Comparison of ENCODE assay signal across 3 cellular contexts in genomic region chr2:176645494-176645893, GRCh38.
TF ChIP-seq lines count a peak whose summit lies in the region.

No MANE protein-coding gene starts in this region.

TF ChIP-seq in HepG2, 621 proteins besides CTCF, POLR2A, EP300 and RAD21:
- TF ChIP-seq IKZF5 (CRISPR knock-in tag; IDR thresholded peaks at IDR 0.05) (no peak), ZNF547 (CRISPR knock-in tag; IDR thresholded peaks at IDR 0.05) (no peak), ZNF629 (CRISPR knock-in tag; conservative IDR thresholded peaks at IDR 0.05) (peak; percentile 62; the same call in 1 of the 2 replicates), BCL6 (CRISPR knock-in tag; IDR thresholded peaks at IDR 0.05) (no peak), GABPB1 (CRISPR knock-in tag; IDR thresholded peaks at IDR 0.05) (no peak), ZFYVE20 (CRISPR knock-in tag; IDR thresholded peaks at IDR 0.05; ENCODE audit: borderline replicate concordance, low read depth) (no peak)

TF ChIP-seq in K562, 482 proteins besides CTCF, POLR2A, EP300 and RAD21:
- TF ChIP-seq ARID1B (IDR thresholded peaks at IDR 0.05) = no peak
- TF ChIP-seq ADNP (tag; IDR thresholded peaks at IDR 0.05) = 0 out of 2 replicates have a peak, but pooled peaks have one; percentile 19
- peak; percentile 84 for TF ChIP-seq RBM25 (IDR thresholded peaks at IDR 0.05; ENCODE audit: low read depth, low read length, severe bottlenecking)

TF ChIP-seq in H1, 55 proteins besides CTCF, POLR2A, EP300 and RAD21:
- TF ChIP-seq KDM1A (IDR thresholded peaks at IDR 0.05; ENCODE audit: borderline replicate concordance, low read length) (peak; percentile 87), SIRT6 (IDR thresholded peaks at IDR 0.05; ENCODE audit: low read length) (no peak)
TF ChIP-seq in H1: peak in this region for 1.
